In the genomic region with DNA sequence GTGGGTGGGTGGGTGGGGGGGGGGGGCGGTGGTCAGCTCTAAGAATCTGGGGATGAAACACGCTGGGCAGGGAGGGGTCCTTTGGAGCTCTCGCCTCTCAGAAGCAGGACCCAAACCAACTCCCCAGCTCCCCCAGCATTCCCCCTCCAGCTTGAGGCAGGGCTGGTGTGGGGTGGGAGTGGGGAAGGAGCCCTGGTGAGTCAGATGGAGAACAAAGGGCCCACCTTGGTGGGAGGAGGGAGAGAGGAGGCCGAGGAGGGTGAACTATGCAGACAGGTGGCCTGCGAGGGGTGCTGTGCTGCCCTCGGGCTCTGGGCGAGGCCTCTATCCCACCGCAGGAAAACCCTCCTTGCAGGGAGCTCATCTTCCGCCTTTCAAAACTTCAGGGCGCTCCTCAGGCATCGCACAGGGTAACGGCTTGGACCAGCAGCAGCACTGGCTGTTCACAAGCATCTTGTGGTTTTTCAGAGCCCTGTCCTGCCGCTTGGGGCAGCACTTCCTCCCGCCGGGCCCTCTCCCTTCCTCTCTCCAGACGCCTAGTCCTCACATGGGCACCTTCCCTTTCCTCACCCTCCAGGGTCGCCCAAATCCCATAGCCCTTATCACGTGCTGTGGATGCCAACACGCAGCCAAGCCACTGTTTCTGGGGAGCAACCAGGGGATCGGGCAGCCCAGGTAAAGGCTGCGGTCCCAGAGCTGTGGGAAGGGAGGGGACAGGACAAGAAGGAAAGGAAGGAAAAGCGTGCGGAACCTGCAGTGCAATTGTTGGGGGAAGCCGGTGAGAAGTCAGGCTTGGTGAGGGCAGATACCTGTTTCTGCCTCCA, we compare ENCODE assay signal across 8 cellular contexts. TPM values are rescaled to one million over a fixed set of nuclear protein-coding genes. Genes with fewer than 3 reads are reported as not detected.
A peak's percentile ranks its signal among the peaks of the same experiment; 100 is the strongest.
DNase-seq lines count a peak whose midpoint lies in the region; ATAC-seq and TF ChIP-seq lines count a peak whose summit lies in the region.

No MANE protein-coding gene starts in this region.

- intact Hi-C loops in natural killer cell (cut with micrococcal nuclease): no loop called here

- H3K36me3 Mint-ChIP-seq in activated T-cell treated with anti-CD3 and anti-CD28 coated beads, Interleukin-2, amount 50 U/mL, for 4 hours (ENCODE audit: insufficient read depth): no peaks in the 10 kb centered on the region
- no peaks in the 10 kb centered on the region for H3K36me3 Mint-ChIP-seq in natural killer cell

- no peaks in the 10 kb centered on the region for H4K20me1 ChIP-seq in fibroblast of lung (ENCODE audit: control insufficient read depth, extremely low read depth, insufficient read depth, low read length)

- H3K79me2 ChIP-seq in fibroblast of lung (ENCODE audit: control insufficient read depth, insufficient read depth, low read length): no peaks in the 10 kb centered on the region

- H3K27me3 ChIP-seq in NT2/D1 (ENCODE audit: insufficient read depth, insufficient read length) (peaks cover 26% of the 10 kb centered on the region), fibroblast of lung (ENCODE audit: control insufficient read depth, insufficient read depth, low read length) (peaks cover 2% of the 10 kb centered on the region), subcutaneous abdominal adipose tissue (ENCODE audit: control insufficient read depth in 5 of 5, insufficient read depth in 4 of 5, low read length in 5 of 5) (no peaks in the 10 kb centered on the region)

- peak overlapping the region in 1 of 2 donors; percentile 57 for H3K27ac Mint-ChIP-seq in natural killer cell

- H3K9me3 ChIP-seq in NT2/D1 (ENCODE audit: insufficient read depth, low read length): no peaks in the 10 kb centered on the region
- H3K9me3 ChIP-seq in fibroblast of lung (ENCODE audit: control insufficient read depth, insufficient read depth, low read depth, low read length): no peaks in the 10 kb centered on the region
- H3K9me3 ChIP-seq in subcutaneous abdominal adipose tissue (ENCODE audit: control insufficient read depth in 5 of 5, low read length in 5 of 5): no peaks in the 10 kb centered on the region

- peaks cover 19% of the 10 kb centered on the region for H3K4me1 Mint-ChIP-seq in activated T-cell treated with anti-CD3 and anti-CD28 coated beads, Interleukin-2, amount 50 U/mL, for 4 hours (ENCODE audit: low read depth)
- peaks cover 16 to 23% of the 10 kb centered on the region in 2 donors for H3K4me1 Mint-ChIP-seq in natural killer cell

- peak overlapping the region; percentile 69 for H3K4me2 ChIP-seq in fibroblast of lung (ENCODE audit: extremely low read depth, insufficient read depth, low read length)

- peak overlapping the region; percentile 90 for H2AFZ ChIP-seq in fibroblast of lung (ENCODE audit: low read length)

- H3K4me3 ChIP-seq in NT2/D1 (ENCODE audit: insufficient read length, low read depth) (peak overlapping the region; percentile 36), fibroblast of lung (replicated peaks in 1 of 4; ENCODE audit: control extremely low read depth in 1 of 4, insufficient read depth in 1 of 4, low read depth in 3 of 4, low read length in 4 of 4) (peak overlapping the region; percentile 24 to 80 (median 53)), subcutaneous abdominal adipose tissue (ENCODE audit: low read depth in 1 of 5, low read length in 5 of 5) (peak overlapping the region; percentile 70 to 86 (median 73))

- peak; percentile 66 for ATAC-seq in GM19397 (IDR thresholded peaks at IDR 0.05; ENCODE audit: unreplicated experiment)
- peak; percentile 60 to 62 for ATAC-seq in activated T-cell treated with anti-CD3 and anti-CD28 coated beads, Interleukin-2, amount 50 U/mL, for 4 hours
- peak; percentile 74 to 80 (median 76) for ATAC-seq in natural killer cell

- H3K4me3 Mint-ChIP-seq in activated T-cell treated with anti-CD3 and anti-CD28 coated beads, Interleukin-2, amount 50 U/mL, for 4 hours: peak overlapping the region; percentile 86
- H3K4me3 Mint-ChIP-seq in natural killer cell: peak overlapping the region; percentile 92

- no peak overlapping the region for H3K27ac ChIP-seq in fibroblast of lung (ENCODE audit: insufficient read depth, low read length)
- H3K27ac ChIP-seq in subcutaneous abdominal adipose tissue (ENCODE audit: low read depth, low read length): no peak overlapping the region

- H3K9ac ChIP-seq in NT2/D1 (ENCODE audit: insufficient read length, low read depth) (peak overlapping the region; percentile 54), fibroblast of lung (ENCODE audit: insufficient read depth, low read length) (no peak overlapping the region), subcutaneous abdominal adipose tissue (ENCODE audit: low read length in 5 of 5) (peak overlapping the region in 2 of 5 donors; percentile 38 to 42)

- DNase-seq in CD1c-positive myeloid dendritic cell (ENCODE audit: extremely low spot score) (peak; percentile 72), HK-2 (ENCODE audit: unreplicated experiment) (peak; percentile 59), NT2/D1 (ENCODE audit: low read depth, low spot score) (peak; percentile 73), fibroblast of lung (ENCODE audit: low read depth in 2 of 2) (peak; percentile 60 to 61), natural killer cell (peak; percentile 37)
- DNase-seq in activated T-cell treated with anti-CD3 and anti-CD28 coated beads, Interleukin-2, amount 50 U/mL, for 4 hours: peak; percentile 28

- no peaks in the 10 kb centered on the region for H3K9me3 Mint-ChIP-seq in activated T-cell treated with anti-CD3 and anti-CD28 coated beads, Interleukin-2, amount 50 U/mL, for 4 hours
- no peaks in the 10 kb centered on the region for H3K9me3 Mint-ChIP-seq in natural killer cell

- peaks cover 3% of the 10 kb centered on the region for H3K27me3 Mint-ChIP-seq in activated T-cell treated with anti-CD3 and anti-CD28 coated beads, Interleukin-2, amount 50 U/mL, for 4 hours (ENCODE audit: low read depth)
- H3K27me3 Mint-ChIP-seq in natural killer cell (ENCODE audit: low read depth in 2 of 2): peaks cover 10 to 14% of the 10 kb centered on the region in 2 donors

- H3K36me3 ChIP-seq in NT2/D1 (ENCODE audit: insufficient read depth, insufficient read length, low read length): no peaks in the 10 kb centered on the region
- no peaks in the 10 kb centered on the region for H3K36me3 ChIP-seq in fibroblast of lung (ENCODE audit: control insufficient read depth, insufficient read depth, low read length)
- no peaks in the 10 kb centered on the region for H3K36me3 ChIP-seq in subcutaneous abdominal adipose tissue (ENCODE audit: control insufficient read depth in 5 of 5, insufficient read depth in 5 of 5, low read length in 5 of 5)

- peak; percentile 60 to 73 for TF ChIP-seq CTCF in fibroblast of lung (conservative IDR thresholded peaks at IDR 0.05 in 1 of 2, IDR thresholded peaks at IDR 0.05 in 1 of 2; ENCODE audit: low read depth in 1 of 2, low read length in 2 of 2)
- peak; percentile 57 for TF ChIP-seq CTCF in natural killer cell (IDR thresholded peaks at IDR 0.05)

- H3K4me1 ChIP-seq in NT2/D1 (ENCODE audit: insufficient read depth, insufficient read length) (peaks cover 15% of the 10 kb centered on the region), fibroblast of lung (ENCODE audit: control insufficient read depth, extremely low read depth, insufficient read depth, low read length) (peaks cover 11% of the 10 kb centered on the region), subcutaneous abdominal adipose tissue (ENCODE audit: control insufficient read depth in 5 of 5, insufficient read depth in 5 of 5, low read length in 5 of 5) (peaks cover 3 to 24% (median 23%) of the 10 kb centered on the region in 5 donors)

RNA-seq across cellular contexts. Expression of gene GRPEL1, which starts 34.0 kb away (rescaled TPM):
- total RNA-seq in activated T-cell treated with anti-CD3 and anti-CD28 coated beads, Interleukin-2, amount 50 U/mL, for 4 hours: 100 to 1,000 TPM; 129 to 146 (median 136) TPM
- total RNA-seq in fibroblast of lung (16.3 and 20.8 TPM in 2 replicates), natural killer cell (10 to 100 TPM; 20.1 to 37.8 (median 36.8) TPM)
- 42.7 and 49.1 TPM in 2 replicates for polyA plus RNA-seq in fibroblast of lung
- 39.1 and 45.2 TPM in 2 replicates for polyA plus RNA-seq in fibroblast of lung (2012)
- polyA minus RNA-seq in fibroblast of lung (ENCODE audit: low replicate concordance): 6.6 and 6.7 TPM in 2 replicates

RNA-seq across cellular contexts. Expression of gene TADA2B, which starts 58.7 kb away (rescaled TPM):
- 10 to 100 TPM; 16.9 to 21.3 (median 17.0) TPM for total RNA-seq in activated T-cell treated with anti-CD3 and anti-CD28 coated beads, Interleukin-2, amount 50 U/mL, for 4 hours
- 10.0 and 12.6 TPM in 2 replicates for total RNA-seq in fibroblast of lung
- polyA plus RNA-seq in fibroblast of lung: 8.0 and 8.5 TPM in 2 replicates
- 11.4 and 12.8 TPM in 2 replicates for polyA plus RNA-seq in fibroblast of lung (2012)
- polyA minus RNA-seq in fibroblast of lung (ENCODE audit: low replicate concordance): 8.7 and 10.4 TPM in 2 replicates
- total RNA-seq in natural killer cell: 10 to 100 TPM; 22.7 to 36.3 (median 35.9) TPM
